In the genomic region with DNA sequence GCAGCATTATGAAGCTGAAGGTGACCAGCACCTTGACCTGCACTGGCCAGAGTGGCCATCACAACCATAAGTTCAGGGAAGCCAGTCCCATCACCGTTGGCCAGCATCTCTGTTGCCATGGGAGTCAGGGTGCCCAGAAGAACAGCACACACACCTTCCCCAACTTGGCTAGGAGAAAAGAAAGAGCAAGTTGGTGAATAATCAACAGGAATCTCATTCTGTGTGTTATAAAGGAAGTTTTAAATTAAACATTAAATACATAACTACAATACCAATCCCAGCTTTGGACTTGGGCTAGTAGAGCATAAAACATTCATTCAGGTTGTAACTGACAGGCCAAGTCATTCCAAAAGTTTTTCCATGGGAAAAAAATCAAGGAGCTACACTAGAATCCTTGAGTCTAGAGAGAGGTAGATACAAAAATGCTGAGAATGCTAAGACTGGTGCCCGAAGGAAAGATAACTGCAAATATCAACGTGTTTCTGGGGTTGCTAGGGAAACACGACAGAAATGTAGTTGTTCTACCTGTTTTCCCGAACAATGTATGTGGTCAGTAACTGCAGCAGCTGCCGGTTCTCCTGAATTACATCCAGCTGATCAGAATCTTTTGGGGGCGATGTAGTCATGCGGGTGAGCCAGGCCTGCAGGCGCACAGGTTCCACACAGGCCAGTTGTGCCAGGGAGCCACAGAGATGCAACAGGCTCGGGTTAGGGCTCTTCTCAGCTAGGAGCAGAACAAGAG, we compare ENCODE assay signal across 23 cellular contexts. TPM values are rescaled to one million over a fixed set of nuclear protein-coding genes. Genes with fewer than 3 reads are reported as not detected.
DNase-seq lines count a peak whose midpoint lies in the region; ATAC-seq and TF ChIP-seq lines count a peak whose summit lies in the region.
"Had no signal": no experiment of that assay in that cellular context is flagged by ENCODE, and none has a peak within 500 bp of the region (broad histone marks: within the 10 kb centered on the region; RNA-seq: fewer than 3 reads in every experiment).

No MANE protein-coding gene starts in this region.

- peaks cover 36 to 98% of the 10 kb centered on the region in 2 experiments for H3K36me3 ChIP-seq in mesenchymal stem cell (ENCODE audit: control insufficient read depth in 1 of 2, insufficient read depth in 2 of 2, low read depth in 1 of 2, low read length in 2 of 2)
- peaks cover 94% of the 10 kb centered on the region for H3K36me3 ChIP-seq in thoracic aorta

- H3K4me3 Mint-ChIP-seq in activated CD8-positive, alpha-beta memory T cell treated with anti-CD3 and anti-CD28 coated beads, Interleukin-2, amount 10 ng/mL, durations not matched to agents 7 days and 5 days = no peak overlapping the region
- no peak overlapping the region for H3K4me3 Mint-ChIP-seq in chondrocyte (ENCODE audit: unreplicated experiment)
- H3K4me3 Mint-ChIP-seq: T-helper 2 cell treated with Interferon-gamma antibody and Interleukin-4, amounts not matched to agents 5 μg/mL and 100 μg/mL, for 36 hours had no signal

- no peak overlapping the region for H2BK120ac ChIP-seq in mesenchymal stem cell (ENCODE audit: low read depth, low read length)

- no peak overlapping the region for H3K4ac ChIP-seq in mesenchymal stem cell (ENCODE audit: low read depth in 1 of 2, low read length in 2 of 2)

- no peaks in the 10 kb centered on the region for H3K27me3 Mint-ChIP-seq in activated CD8-positive, alpha-beta memory T cell treated with anti-CD3 and anti-CD28 coated beads, Interleukin-2, amount 10 ng/mL, durations not matched to agents 7 days and 5 days
- no peaks in the 10 kb centered on the region for H3K27me3 Mint-ChIP-seq in chondrocyte (ENCODE audit: low read depth)

- peaks cover 23% of the 10 kb centered on the region for H3K79me1 ChIP-seq in mesenchymal stem cell (replicated peaks; ENCODE audit: low read length, poor library complexity, severe bottlenecking)

- no peaks in the 10 kb centered on the region for H3K9me3 Mint-ChIP-seq in activated CD8-positive, alpha-beta memory T cell treated with anti-CD3 and anti-CD28 coated beads, Interleukin-2, amount 10 ng/mL, durations not matched to agents 7 days and 5 days (ENCODE audit: low read depth)
- H3K9me3 Mint-ChIP-seq in chondrocyte (ENCODE audit: low read depth) = no peaks in the 10 kb centered on the region
- H3K9me3 Mint-ChIP-seq: T-helper 2 cell treated with Interferon-gamma antibody and Interleukin-4, amounts not matched to agents 5 μg/mL and 100 μg/mL, for 36 hours had no signal

- ATAC-seq in activated CD8-positive, alpha-beta memory T cell treated with anti-CD3 and anti-CD28 coated beads, Interleukin-2, amount 10 ng/mL, durations not matched to agents 7 days and 5 days = no peak
- no peak for ATAC-seq in thoracic aorta (ENCODE audit: insufficient number of reproducible peaks, low FRiP score, low read depth)
- ATAC-seq in HG02938 (IDR thresholded peaks at IDR 0.05; ENCODE audit: unreplicated experiment) = no peak
- ATAC-seq: esophagus mucosa, lower lobe of right lung had no signal

- H3K9me3 ChIP-seq in mesenchymal stem cell (ENCODE audit: control insufficient read depth, low read length) (no peaks in the 10 kb centered on the region), thoracic aorta (no peaks in the 10 kb centered on the region)
- H3K9me3 ChIP-seq: adrenal gland, lower lobe of right lung, neutrophil had no signal

- H2AFZ ChIP-seq in mesenchymal stem cell (ENCODE audit: low read depth, low read length) = no peak overlapping the region

- H3K4me1 ChIP-seq in mesenchymal stem cell (ENCODE audit: control insufficient read depth, insufficient read depth, low read depth, low read length) = peaks cover 12% of the 10 kb centered on the region
- H3K4me1 ChIP-seq in thoracic aorta (ENCODE audit: control insufficient read depth in 1 of 2, low read depth in 2 of 2) = peaks cover 5 to 17% of the 10 kb centered on the region in 2 donors
- H3K4me1 ChIP-seq: lower lobe of right lung had no signal

- H3K4me3 ChIP-seq in mesenchymal stem cell (ENCODE audit: insufficient read depth in 1 of 2, low read depth in 1 of 2, low read length in 2 of 2) (no peak overlapping the region), thoracic aorta (no peak overlapping the region)
- H3K4me3 ChIP-seq: adrenal gland, lower lobe of right lung, skin epidermis had no signal

- no peak overlapping the region for H2BK12ac ChIP-seq in mesenchymal stem cell (ENCODE audit: low read length in 2 of 2)

- no peak overlapping the region for H4K91ac ChIP-seq in mesenchymal stem cell (ENCODE audit: low read length)

- 99% methylated on average over 10 of the region's 10 CpGs for WGBS in mesenchymal stem cell

- H3K36me3 Mint-ChIP-seq in activated CD8-positive, alpha-beta memory T cell treated with anti-CD3 and anti-CD28 coated beads, Interleukin-2, amount 10 ng/mL, durations not matched to agents 7 days and 5 days = peaks cover 74% of the 10 kb centered on the region
- H3K36me3 Mint-ChIP-seq in chondrocyte (ENCODE audit: low read depth) = peaks cover 66% of the 10 kb centered on the region

- CTCF ChIA-PET in activated CD8-positive, alpha-beta memory T cell treated with anti-CD3 and anti-CD28 coated beads, Interleukin-2, amount 10 ng/mL, durations not matched to agents 7 days and 5 days (lab: Charles Lee) = interaction anchor here (0.7 to 1.0 kb wide), 3 partner anchors 12 to 77 kb away, joined by 3 read pairs; no protein-coding TSS in a partner anchor

- H3K9ac ChIP-seq in mesenchymal stem cell (ENCODE audit: low read length) = no peak overlapping the region

- DNase-seq in activated CD8-positive, alpha-beta memory T cell treated with anti-CD3 and anti-CD28 coated beads, Interleukin-2, amount 10 ng/mL, durations not matched to agents 7 days and 5 days = no peak
- no peak for DNase-seq in activated CD8-positive, alpha-beta memory T cell treated with anti-CD3 and anti-CD28 coated beads, Interleukin-2, amount 50 U/mL, for 4 hours
- DNase-seq in chondrocyte (ENCODE audit: low spot score) = no peak
- no peak for DNase-seq in mesenchymal stem cell
- no peak for DNase-seq in thoracic aorta (ENCODE audit: low spot score)
- no peak for DNase-seq in UCSD-AML1 (lab: John Stamatoyannopoulos, UW; ENCODE audit: unreplicated experiment)
- DNase-seq in NCI-H1694 (lab: John Stamatoyannopoulos, UW) = no peak
- DNase-seq: activated gamma-delta T cell; adrenal gland; brain microvascular endothelial cell; DMS79; effector memory CD4-positive, alpha-beta T cell; Karpas-422; lower lobe of right lung; NCI-H2029; NCI-H2227 treated with DMSO at 0.1 percent for 48 hours; NCI-H748 treated with DMSO at 0.1 percent for 48 hours; stimulated activated CD4-positive, alpha-beta T cell treated with anti-CD3 and anti-CD28 coated beads, Interleukin-2, amount 100 ng/mL, for 24 hours had no signal

- no peak overlapping the region for H3K4me2 ChIP-seq in mesenchymal stem cell (ENCODE audit: low read length, poor library complexity, severe bottlenecking)

- H4K8ac ChIP-seq in mesenchymal stem cell (ENCODE audit: low read length) = no peak overlapping the region

- no peak overlapping the region for H2BK15ac ChIP-seq in mesenchymal stem cell (ENCODE audit: low read depth, poor library complexity, severe bottlenecking)

- no peak overlapping the region for H2BK5ac ChIP-seq in mesenchymal stem cell (ENCODE audit: low read depth, low read length, poor library complexity, severe bottlenecking)

- H3K18ac ChIP-seq in mesenchymal stem cell (ENCODE audit: low read depth in 1 of 2, low read length in 2 of 2) = no peak overlapping the region

- no peak overlapping the region for H2AK5ac ChIP-seq in mesenchymal stem cell (ENCODE audit: low read length, severe bottlenecking)

- H3K27ac Mint-ChIP-seq in activated CD8-positive, alpha-beta memory T cell treated with anti-CD3 and anti-CD28 coated beads, Interleukin-2, amount 10 ng/mL, durations not matched to agents 7 days and 5 days = peak overlapping the region; percentile 37
- peak overlapping the region; percentile 77 for H3K27ac Mint-ChIP-seq in chondrocyte (ENCODE audit: unreplicated experiment)
- H3K27ac Mint-ChIP-seq: T-helper 2 cell treated with Interferon-gamma antibody and Interleukin-4, amounts not matched to agents 5 μg/mL and 100 μg/mL, for 36 hours had no signal

- no peaks in the 10 kb centered on the region for H3K27me3 ChIP-seq in mesenchymal stem cell (ENCODE audit: control insufficient read depth in 1 of 2, insufficient read depth in 1 of 2, low read length in 2 of 2)
- H3K27me3 ChIP-seq in thoracic aorta (replicated peaks; ENCODE audit: insufficient read depth) = no peaks in the 10 kb centered on the region
- H3K27me3 ChIP-seq: adrenal gland, brain microvascular endothelial cell, neutrophil had no signal

- TF ChIP-seq CTCF in chondrocyte (IDR thresholded peaks at IDR 0.05) (no peak), thoracic aorta (IDR thresholded peaks at IDR 0.05) (no peak)

- H3K27ac ChIP-seq in mesenchymal stem cell (ENCODE audit: low read length, poor library complexity, severe bottlenecking) (peak overlapping the region; percentile 39), thoracic aorta (peak overlapping the region; percentile 4 to 52)
- H3K27ac ChIP-seq: brain microvascular endothelial cell, neutrophil, skin epidermis had no signal

- H3K4me1 Mint-ChIP-seq in activated CD8-positive, alpha-beta memory T cell treated with anti-CD3 and anti-CD28 coated beads, Interleukin-2, amount 10 ng/mL, durations not matched to agents 7 days and 5 days = peaks cover 2% of the 10 kb centered on the region
- H3K4me1 Mint-ChIP-seq in chondrocyte (ENCODE audit: low read depth) = peaks cover 46% of the 10 kb centered on the region

- H3K14ac ChIP-seq in mesenchymal stem cell (ENCODE audit: low read length in 2 of 2) = no peak overlapping the region

- no peak overlapping the region for H3K23ac ChIP-seq in mesenchymal stem cell (ENCODE audit: low read length in 2 of 2)

RNA-seq across cellular contexts. Expression of a gene that starts 45.6 kb away (rescaled TPM):
- 100 to 1,000 TPM; 140 to 144 TPM for total RNA-seq in activated CD8-positive, alpha-beta memory T cell treated with anti-CD3 and anti-CD28 coated beads, Interleukin-2, amount 10 ng/mL, durations not matched to agents 7 days and 5 days
- 133 to 144 TPM (median 135 TPM) in 3 replicates for total RNA-seq in chondrocyte
- 36.3 TPM for polyA plus RNA-seq in mesenchymal stem cell (2013, experiment 1 of 2)
- 31.6 TPM for polyA plus RNA-seq in mesenchymal stem cell (2013, experiment 2 of 2)
- total RNA-seq in thoracic aorta = 100 to 1,000 TPM; 231 to 266 TPM
